Comparison of ENCODE assay signal across 1 cellular context in the genomic region with DNA sequence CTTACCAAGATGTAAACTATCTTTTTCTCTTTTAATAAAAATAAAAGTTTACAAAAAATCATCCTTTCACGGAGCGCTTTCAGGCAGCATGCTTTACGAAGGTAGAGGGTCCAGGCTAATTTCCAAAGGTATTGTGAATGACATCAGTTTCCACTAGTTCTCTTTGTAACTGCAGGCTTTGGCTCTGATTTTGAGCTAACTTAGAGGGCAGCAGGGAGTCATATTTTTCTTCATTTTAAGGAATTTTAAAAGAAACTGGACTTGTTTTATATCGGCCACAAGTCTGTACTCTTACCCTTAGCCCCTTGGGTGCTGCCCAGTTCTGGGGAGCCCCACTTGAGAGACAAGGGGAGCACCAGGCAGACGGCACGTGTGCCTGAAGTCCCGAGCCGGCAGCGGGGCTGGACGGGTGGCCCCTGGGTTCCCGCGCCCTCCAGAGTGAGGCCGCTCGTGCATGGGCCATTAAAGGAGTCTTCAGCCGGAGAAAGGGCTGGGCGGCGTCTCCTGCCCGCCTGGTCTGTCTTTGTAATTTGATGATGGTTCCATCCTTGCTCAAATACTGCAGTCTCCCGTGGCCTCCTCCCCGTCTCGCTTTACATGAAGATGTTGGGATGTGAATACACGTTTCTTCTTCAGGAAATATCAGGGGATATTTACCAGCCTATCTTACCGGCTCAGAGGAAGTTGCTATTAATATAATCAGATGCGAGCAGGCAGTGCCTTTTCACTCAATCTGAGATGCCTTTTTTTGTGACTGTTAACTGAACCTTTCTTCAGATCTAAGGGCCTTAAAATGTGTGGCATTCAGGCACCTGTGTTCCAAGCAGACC.
TF ChIP-seq lines count a peak whose summit lies in the region.

No MANE protein-coding gene starts in this region.

TF ChIP-seq in WTC11, 78 proteins besides CTCF, POLR2A, EP300 and RAD21 (continued from another document):
- TF ChIP-seq, protein P1, sequence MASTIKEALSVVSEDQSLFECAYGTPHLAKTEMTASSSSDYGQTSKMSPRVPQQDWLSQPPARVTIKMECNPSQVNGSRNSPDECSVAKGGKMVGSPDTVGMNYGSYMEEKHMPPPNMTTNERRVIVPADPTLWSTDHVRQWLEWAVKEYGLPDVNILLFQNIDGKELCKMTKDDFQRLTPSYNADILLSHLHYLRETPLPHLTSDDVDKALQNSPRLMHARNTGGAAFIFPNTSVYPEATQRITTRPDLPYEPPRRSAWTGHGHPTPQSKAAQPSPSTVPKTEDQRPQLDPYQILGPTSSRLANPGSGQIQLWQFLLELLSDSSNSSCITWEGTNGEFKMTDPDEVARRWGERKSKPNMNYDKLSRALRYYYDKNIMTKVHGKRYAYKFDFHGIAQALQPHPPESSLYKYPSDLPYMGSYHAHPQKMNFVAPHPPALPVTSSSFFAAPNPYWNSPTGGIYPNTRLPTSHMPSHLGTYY (CRISPR knock-in tag; IDR thresholded peaks at IDR 0.05), result no peak
